ENCODE assay signal across 8 cellular contexts in the genomic region with DNA sequence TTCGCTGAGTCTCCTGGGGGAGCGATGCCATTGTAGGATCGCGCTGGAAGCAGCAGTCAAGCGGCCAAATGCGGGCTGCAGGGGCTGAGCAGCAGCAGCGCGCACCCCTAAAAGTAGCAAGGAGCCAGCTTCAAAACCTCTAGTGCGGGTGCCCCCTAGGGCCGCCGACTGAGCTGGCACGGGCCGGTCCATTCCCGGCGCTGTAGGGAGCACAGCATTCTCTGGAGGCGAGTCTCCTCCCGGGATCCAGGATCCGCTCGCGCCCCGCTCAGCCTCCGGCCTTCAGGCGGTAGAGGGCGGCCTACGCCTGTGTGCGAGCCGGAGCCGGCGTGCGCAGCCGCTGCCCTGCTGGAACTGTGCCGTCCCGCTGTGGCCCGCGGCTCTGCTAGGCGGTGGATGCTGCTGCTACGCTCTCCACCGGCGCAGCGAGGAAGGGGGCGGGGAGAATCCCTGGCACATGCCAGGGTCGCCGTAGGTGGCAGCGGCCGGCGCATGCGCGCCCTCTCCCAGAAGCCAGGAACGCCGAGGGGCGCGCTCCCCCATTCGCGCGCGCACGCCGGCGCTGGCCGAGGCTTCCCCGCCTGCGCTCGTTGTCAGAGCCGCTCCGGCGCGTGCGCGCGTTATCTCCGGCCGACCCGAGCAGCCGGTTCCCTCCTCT. TPM values are rescaled to one million over a fixed set of nuclear protein-coding genes. Genes with fewer than 3 reads are reported as not detected.
A peak's percentile ranks its signal among the peaks of the same experiment; 100 is the strongest.
DNase-seq lines count a peak whose midpoint lies in the region; ATAC-seq and TF ChIP-seq lines count a peak whose summit lies in the region.

A gene (plus strand): TSS at position 542 of the 658 bp plus-strand sequence. CDS start 148,834 bp downstream, outside the sequence.

- peaks cover 28% of the 10 kb centered on the region for H3K4me1 ChIP-seq in DOHH2 (ENCODE audit: control insufficient read depth, low read length)
- peaks cover 0 to 13% (median 6%) of the 10 kb centered on the region in 4 donors for H3K4me1 ChIP-seq in Peyer's patch
- peaks cover 15% of the 10 kb centered on the region for H3K4me1 ChIP-seq in muscle layer of colon (ENCODE audit: insufficient read depth, low read length)

- H3K9me3 ChIP-seq in DOHH2 (ENCODE audit: control insufficient read depth, insufficient read depth, low read length) (no peaks in the 10 kb centered on the region), KOPT-K1 (ENCODE audit: insufficient read depth, low read length, poor library complexity, severe bottlenecking) (no peaks in the 10 kb centered on the region), Peyer's patch (no peaks in the 10 kb centered on the region), muscle layer of colon (ENCODE audit: low read length) (no peaks in the 10 kb centered on the region)

- TF ChIP-seq POLR2A in Peyer's patch (IDR thresholded peaks at IDR 0.05), result peak; percentile 88 to 93

- no peaks in the 10 kb centered on the region for H4K20me1 ChIP-seq in DOHH2 (ENCODE audit: control insufficient read depth, insufficient read depth, low read depth, low read length)

- H3K36me3 ChIP-seq in DOHH2 (ENCODE audit: control insufficient read depth, low read length) (peaks cover 10% of the 10 kb centered on the region), KOPT-K1 (ENCODE audit: insufficient read depth, low read length) (no peaks in the 10 kb centered on the region; the same call in 1 of the 2 replicates), Peyer's patch (no peaks in the 10 kb centered on the region), muscle layer of colon (ENCODE audit: insufficient read depth, low read length) (no peaks in the 10 kb centered on the region)

- peaks cover 10% of the 10 kb centered on the region; the same call in 1 of the 2 replicates for H3F3A ChIP-seq in DOHH2 (ENCODE audit: control insufficient read depth, insufficient read depth)

- H3K27ac ChIP-seq in DOHH2 (ENCODE audit: low read depth, low read length), result peak within 1 kb of the TSS; percentile 84
- peak within 1 kb of the TSS; percentile 92 for H3K27ac ChIP-seq in KOPT-K1 (ENCODE audit: low read depth, low read length, poor library complexity, severe bottlenecking)
- H3K27ac ChIP-seq in Peyer's patch, result peak within 1 kb of the TSS; percentile 93 to 99 (median 96)
- peak within 1 kb of the TSS; percentile 85 for H3K27ac ChIP-seq in muscle layer of colon (ENCODE audit: low read depth, low read length)

- H3K27me3 ChIP-seq in DOHH2 (ENCODE audit: control insufficient read depth, low read length) (no peaks in the 10 kb centered on the region), Peyer's patch (no peaks in the 10 kb centered on the region), muscle layer of colon (ENCODE audit: control insufficient read depth in 1 of 2, insufficient read depth in 2 of 2, low read length in 2 of 2) (no peaks in the 10 kb centered on the region)

- ATAC-seq in GM21786 (IDR thresholded peaks at IDR 0.05; ENCODE audit: unreplicated experiment), result peak; percentile 68
- ATAC-seq in esophagus mucosa, result peak; percentile 97

- H3K9ac ChIP-seq in muscle layer of colon (ENCODE audit: low read length), result peak within 1 kb of the TSS; percentile 93

- TF ChIP-seq CTCF in DOHH2 (IDR thresholded peaks at IDR 0.05; ENCODE audit: low read depth, low read length, poor library complexity, severe bottlenecking) (peak; percentile 68), Peyer's patch (IDR thresholded peaks at IDR 0.05) (peak in 4 of 6 experiments; percentile 48 to 78 (median 65))

- peak; percentile 95 to 98 (median 97) for DNase-seq in Peyer's patch
- DNase-seq in activated T-cell treated with anti-CD3 and anti-CD28 coated beads, Interleukin-2, amount 50 U/mL, for 48 hours, result peak; percentile 93 to 96
- DNase-seq in stimulated activated CD8-positive, alpha-beta memory T cell treated with anti-CD3 and anti-CD28 coated beads, Interleukin-7, amount 100 ng/mL, for 24 hours (ENCODE audit: low read depth), result peak; percentile 84

- H3K79me2 ChIP-seq in DOHH2 (ENCODE audit: control insufficient read depth, low read length), result peaks cover 60% of the 10 kb centered on the region

- H3K4me3 ChIP-seq in DOHH2 (ENCODE audit: low read length) (peak within 1 kb of the TSS; percentile 97), Peyer's patch (peak within 1 kb of the TSS; percentile 81 to 96 (median 86)), muscle layer of colon (ENCODE audit: low read depth in 1 of 2, low read length in 2 of 2) (peak within 1 kb of the TSS; percentile 85 to 96)

- no peaks in the 10 kb centered on the region for H3K9me2 ChIP-seq in DOHH2 (replicated peaks; ENCODE audit: control insufficient read depth, low read length)

- peak within 1 kb of the TSS; percentile 93 for H3K4me2 ChIP-seq in DOHH2 (ENCODE audit: low read length)

RNA-seq across cellular contexts. Expression of the gene that starts here (rescaled TPM):
- total RNA-seq in Peyer's patch (100 to 1,000 TPM in 1 of 4 donors, 10 to 100 TPM in 3; 46.4 to 126 (median 55.9) TPM), esophagus mucosa (10.1 TPM)

Comparison
In these comparisons a context has a peak if more than half of its experiments do, and no peak if none do; other contexts are left out.
1. Peak in every context shown above with its lines: DNase-seq, ATAC-seq, H3K4me3 ChIP-seq and H3K27ac ChIP-seq.